In the genomic region with DNA sequence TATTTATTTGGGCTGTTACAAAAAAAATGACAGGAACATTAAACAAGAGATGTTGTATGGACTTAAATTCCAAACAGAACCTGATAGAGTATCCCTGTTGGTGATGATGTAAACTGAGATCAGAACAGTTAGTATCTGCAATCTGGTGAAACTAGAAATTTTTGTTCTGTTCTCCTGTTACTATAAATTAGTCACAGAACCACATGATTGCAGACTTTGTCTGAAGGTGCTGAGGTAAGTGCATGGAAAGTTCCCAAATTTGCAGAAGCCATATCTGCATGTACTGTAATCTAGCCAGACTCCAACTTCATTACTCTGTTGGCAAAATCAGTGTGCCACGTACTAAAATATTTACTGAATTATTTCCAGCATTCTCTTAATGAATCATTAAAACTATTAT, we compare ENCODE assay signal across 26 cellular contexts.
"Had no signal": no experiment of that assay in that cellular context is flagged by ENCODE, and none has a peak within 500 bp of the region (broad histone marks: within the 10 kb centered on the region; RNA-seq: fewer than 3 reads in every experiment).

No MANE protein-coding gene starts in this region.

- DNase-seq: activated CD4-positive, alpha-beta memory T cell treated with anti-CD3 and anti-CD28 coated beads, Interleukin-2, amount 10 ng/mL, durations not matched to agents 7 days and 5 days; activated CD4-positive, alpha-beta T cell treated with anti-CD3 and anti-CD28 coated beads for 1 hour; activated CD4-positive, alpha-beta T cell treated with anti-CD3 and anti-CD28 coated beads for 48 hours; activated CD4-positive, CD25-positive, alpha-beta regulatory T cell; activated CD8-positive, alpha-beta memory T cell treated with anti-CD3 and anti-CD28 coated beads for 24 hours; activated CD8-positive, alpha-beta memory T cell treated with anti-CD3 and anti-CD28 coated beads, Interleukin-2, amount 10 ng/mL, durations not matched to agents 7 days and 5 days; activated CD8-positive, alpha-beta memory T cell treated with anti-CD3 and anti-CD28 coated beads, Interleukin-2, amount 50 U/mL, for 48 hours; activated effector memory CD4-positive, alpha-beta T cell treated with Interleukin-2 at 50 U/mL for 16 hours; activated naive CD4-positive, alpha-beta T cell treated with anti-CD3 and anti-CD28 coated beads, Interleukin-2, amount 10 ng/mL, durations not matched to agents 7 days and 5 days; activated naive CD8-positive, alpha-beta T cell treated with anti-CD3 and anti-CD28 coated beads, Interleukin-2, amount 50 U/mL, for 24 hours; activated T-cell treated with anti-CD3 and anti-CD28 coated beads, Interleukin-2, amount 50 U/mL, for 48 hours; anterior cingulate cortex; brain microvascular endothelial cell; cerebellar nuclear complex; KG1; NCI-H1105; NCI-H1417 treated with DMSO at 0.1 percent for 48 hours; NCI-H187 treated with DMSO at 0.1 percent for 48 hours; NCI-H2081; NCI-H345; NCI-H526; NCI-H748 treated with DMSO at 0.1 percent for 48 hours; Right ventricle myocardium superior; T1000; WERI-Rb-1 had no signal

- H3K27me3 ChIP-seq: brain microvascular endothelial cell had no signal

- H3K36me3 Mint-ChIP-seq: activated CD8-positive, alpha-beta memory T cell treated with anti-CD3 and anti-CD28 coated beads, Interleukin-2, amount 10 ng/mL, durations not matched to agents 7 days and 5 days; activated naive CD4-positive, alpha-beta T cell treated with anti-CD3 and anti-CD28 coated beads, Interleukin-2, amount 10 ng/mL, durations not matched to agents 7 days and 5 days; activated naive CD8-positive, alpha-beta T cell had no signal

- H3K4me1 Mint-ChIP-seq: activated CD4-positive, alpha-beta memory T cell treated with anti-CD3 and anti-CD28 coated beads, Interleukin-2, amount 10 ng/mL, durations not matched to agents 7 days and 5 days; activated CD8-positive, alpha-beta memory T cell treated with anti-CD3 and anti-CD28 coated beads, Interleukin-2, amount 10 ng/mL, durations not matched to agents 7 days and 5 days; activated naive CD4-positive, alpha-beta T cell treated with anti-CD3 and anti-CD28 coated beads, Interleukin-2, amount 10 ng/mL, durations not matched to agents 7 days and 5 days; activated naive CD8-positive, alpha-beta T cell treated with anti-CD3 and anti-CD28 coated beads, Interleukin-2, amount 50 U/mL, for 24 hours had no signal

- H3K4me3 Mint-ChIP-seq: activated CD4-positive, alpha-beta memory T cell treated with anti-CD3 and anti-CD28 coated beads, Interleukin-2, amount 10 ng/mL, durations not matched to agents 7 days and 5 days; activated CD8-positive, alpha-beta memory T cell treated with anti-CD3 and anti-CD28 coated beads, Interleukin-2, amount 10 ng/mL, durations not matched to agents 7 days and 5 days; activated naive CD4-positive, alpha-beta T cell treated with anti-CD3 and anti-CD28 coated beads, Interleukin-2, amount 10 ng/mL, durations not matched to agents 7 days and 5 days; activated naive CD8-positive, alpha-beta T cell; activated naive CD8-positive, alpha-beta T cell treated with anti-CD3 and anti-CD28 coated beads, Interleukin-2, amount 50 U/mL, for 24 hours had no signal

- H3K27ac Mint-ChIP-seq: activated CD4-positive, alpha-beta memory T cell treated with anti-CD3 and anti-CD28 coated beads, Interleukin-2, amount 10 ng/mL, durations not matched to agents 7 days and 5 days; activated CD8-positive, alpha-beta memory T cell treated with anti-CD3 and anti-CD28 coated beads, Interleukin-2, amount 10 ng/mL, durations not matched to agents 7 days and 5 days; activated naive CD4-positive, alpha-beta T cell treated with anti-CD3 and anti-CD28 coated beads, Interleukin-2, amount 10 ng/mL, durations not matched to agents 7 days and 5 days; activated naive CD8-positive, alpha-beta T cell; activated naive CD8-positive, alpha-beta T cell treated with anti-CD3 and anti-CD28 coated beads, Interleukin-2, amount 50 U/mL, for 24 hours had no signal

- H3K36me3 ChIP-seq: brain microvascular endothelial cell, WERI-Rb-1 had no signal

- H3K27me3 Mint-ChIP-seq: activated CD4-positive, alpha-beta memory T cell treated with anti-CD3 and anti-CD28 coated beads, Interleukin-2, amount 10 ng/mL, durations not matched to agents 7 days and 5 days; activated CD8-positive, alpha-beta memory T cell treated with anti-CD3 and anti-CD28 coated beads, Interleukin-2, amount 10 ng/mL, durations not matched to agents 7 days and 5 days; activated naive CD4-positive, alpha-beta T cell treated with anti-CD3 and anti-CD28 coated beads, Interleukin-2, amount 10 ng/mL, durations not matched to agents 7 days and 5 days; activated naive CD8-positive, alpha-beta T cell; activated naive CD8-positive, alpha-beta T cell treated with anti-CD3 and anti-CD28 coated beads, Interleukin-2, amount 50 U/mL, for 24 hours had no signal
